ENCODE assay signal across 1 cellular context in the genomic region with DNA sequence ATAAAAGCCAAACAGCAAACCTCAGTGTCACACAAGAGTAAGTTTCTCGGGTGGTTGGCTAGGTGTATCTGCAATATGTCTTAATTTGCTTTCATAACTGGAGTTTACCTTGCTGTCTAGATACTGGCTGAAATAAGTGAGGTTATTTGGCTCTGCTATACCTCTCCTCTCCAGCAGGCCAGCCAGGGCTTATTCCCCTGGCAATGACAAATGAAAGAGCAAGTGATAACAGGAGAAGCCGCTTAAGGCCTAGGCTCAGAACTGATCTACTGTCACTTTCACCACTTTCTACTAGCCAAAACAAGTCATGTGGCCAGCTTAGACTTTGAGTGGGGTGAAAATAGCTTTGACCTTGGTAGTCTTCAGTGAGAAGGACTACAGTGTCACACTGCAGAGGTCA.
TF ChIP-seq lines count a peak whose summit lies in the region.

No MANE protein-coding gene starts in this region.

TF ChIP-seq in GM23338, 12 proteins besides CTCF, POLR2A, EP300 and RAD21 (continued from another document):
- TF ChIP-seq POLR2AphosphoS5 (IDR thresholded peaks at IDR 0.05; ENCODE audit: low read depth) = no peak
- TF ChIP-seq, protein P1, sequence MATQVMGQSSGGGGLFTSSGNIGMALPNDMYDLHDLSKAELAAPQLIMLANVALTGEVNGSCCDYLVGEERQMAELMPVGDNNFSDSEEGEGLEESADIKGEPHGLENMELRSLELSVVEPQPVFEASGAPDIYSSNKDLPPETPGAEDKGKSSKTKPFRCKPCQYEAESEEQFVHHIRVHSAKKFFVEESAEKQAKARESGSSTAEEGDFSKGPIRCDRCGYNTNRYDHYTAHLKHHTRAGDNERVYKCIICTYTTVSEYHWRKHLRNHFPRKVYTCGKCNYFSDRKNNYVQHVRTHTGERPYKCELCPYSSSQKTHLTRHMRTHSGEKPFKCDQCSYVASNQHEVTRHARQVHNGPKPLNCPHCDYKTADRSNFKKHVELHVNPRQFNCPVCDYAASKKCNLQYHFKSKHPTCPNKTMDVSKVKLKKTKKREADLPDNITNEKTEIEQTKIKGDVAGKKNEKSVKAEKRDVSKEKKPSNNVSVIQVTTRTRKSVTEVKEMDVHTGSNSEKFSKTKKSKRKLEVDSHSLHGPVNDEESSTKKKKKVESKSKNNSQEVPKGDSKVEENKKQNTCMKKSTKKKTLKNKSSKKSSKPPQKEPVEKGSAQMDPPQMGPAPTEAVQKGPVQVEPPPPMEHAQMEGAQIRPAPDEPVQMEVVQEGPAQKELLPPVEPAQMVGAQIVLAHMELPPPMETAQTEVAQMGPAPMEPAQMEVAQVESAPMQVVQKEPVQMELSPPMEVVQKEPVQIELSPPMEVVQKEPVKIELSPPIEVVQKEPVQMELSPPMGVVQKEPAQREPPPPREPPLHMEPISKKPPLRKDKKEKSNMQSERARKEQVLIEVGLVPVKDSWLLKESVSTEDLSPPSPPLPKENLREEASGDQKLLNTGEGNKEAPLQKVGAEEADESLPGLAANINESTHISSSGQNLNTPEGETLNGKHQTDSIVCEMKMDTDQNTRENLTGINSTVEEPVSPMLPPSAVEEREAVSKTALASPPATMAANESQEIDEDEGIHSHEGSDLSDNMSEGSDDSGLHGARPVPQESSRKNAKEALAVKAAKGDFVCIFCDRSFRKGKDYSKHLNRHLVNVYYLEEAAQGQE (IDR thresholded peaks at IDR 0.05; ENCODE audit: unreplicated experiment) = no peak
TF ChIP-seq in GM23338: peak in this region for 0.
